Comparison of ENCODE assay signal across 1 cellular context in the genomic region with DNA sequence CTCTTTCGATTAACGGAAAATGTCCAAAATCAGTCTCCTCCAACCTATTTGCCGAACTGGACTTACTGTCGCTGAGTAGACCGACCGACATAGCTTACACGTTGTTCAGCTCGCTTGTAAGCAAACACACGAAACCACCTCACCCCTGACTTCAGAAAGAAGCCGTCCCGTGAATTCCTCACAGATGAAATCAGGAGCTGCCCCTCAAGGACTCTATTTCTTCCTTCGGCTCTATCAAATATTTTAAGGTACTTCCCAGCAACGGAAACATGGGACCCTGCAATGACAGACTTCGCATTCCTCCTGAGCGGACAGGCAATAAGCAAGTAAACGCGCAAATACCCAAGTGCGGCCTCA.
A peak's percentile ranks its signal among the peaks of the same experiment; 100 is the strongest.
TF ChIP-seq lines count a peak whose summit lies in the region.

No MANE protein-coding gene starts in this region.

TF ChIP-seq in HepG2, 621 proteins besides CTCF, POLR2A, EP300 and RAD21 (continued from another document):
- TF ChIP-seq ZNF382 (CRISPR knock-in tag; IDR thresholded peaks at IDR 0.05; ENCODE audit: borderline replicate concordance) (no peak), HDAC1 (CRISPR knock-in tag; IDR thresholded peaks at IDR 0.05) (no peak), MIXL1 (CRISPR knock-in tag; IDR thresholded peaks at IDR 0.05) (no peak), NFIB (CRISPR knock-in tag; IDR thresholded peaks at IDR 0.05; ENCODE audit: borderline replicate concordance) (no peak), ZNF256 (CRISPR knock-in tag; conservative IDR thresholded peaks at IDR 0.05) (no peak), ZNF337 (CRISPR knock-in tag; IDR thresholded peaks at IDR 0.05; ENCODE audit: borderline replicate concordance, low read depth) (no peak), ETV6 (CRISPR knock-in tag; conservative IDR thresholded peaks at IDR 0.05) (no peak), IRX3 (CRISPR knock-in tag; IDR thresholded peaks at IDR 0.05; ENCODE audit: borderline replicate concordance, low read depth) (no peak), REL (CRISPR knock-in tag; conservative IDR thresholded peaks at IDR 0.05) (peak; percentile 20; the same call in 1 of the 2 replicates), FOSL2 (CRISPR knock-in tag; IDR thresholded peaks at IDR 0.05) (0 out of 2 replicates have a peak, but pooled peaks have one; percentile 9), ZNF460 (CRISPR knock-in tag; IDR thresholded peaks at IDR 0.05; ENCODE audit: borderline replicate concordance) (no peak), ZNF225 (CRISPR knock-in tag; IDR thresholded peaks at IDR 0.05) (no peak), SCMH1 (CRISPR knock-in tag; IDR thresholded peaks at IDR 0.05; ENCODE audit: borderline replicate concordance) (no peak), GFI1 (CRISPR knock-in tag; IDR thresholded peaks at IDR 0.05; ENCODE audit: borderline replicate concordance) (0 out of 2 replicates have a peak, but pooled peaks have one; percentile 5), HMG20A (CRISPR knock-in tag; IDR thresholded peaks at IDR 0.05; ENCODE audit: borderline replicate concordance) (no peak), SIX4 (CRISPR knock-in tag; IDR thresholded peaks at IDR 0.05) (no peak), MXI1 (IDR thresholded peaks at IDR 0.05; ENCODE audit: borderline replicate concordance, low read depth, low read length) (peak; percentile 67; the same call in 1 of the 3 replicates), SAP130 (CRISPR knock-in tag; IDR thresholded peaks at IDR 0.05; ENCODE audit: low read depth) (0 out of 2 replicates have a peak, but pooled peaks have one; percentile 1), NR3C1 (CRISPR knock-in tag; IDR thresholded peaks at IDR 0.05) (no peak), ZNF230 (CRISPR knock-in tag; IDR thresholded peaks at IDR 0.05) (no peak), SIN3B (IDR thresholded peaks at IDR 0.05; ENCODE audit: low read length) (no peak), STAT5B (CRISPR knock-in tag; IDR thresholded peaks at IDR 0.05) (no peak), MIER3 (CRISPR knock-in tag; IDR thresholded peaks at IDR 0.05; ENCODE audit: borderline replicate concordance) (0 out of 2 replicates have a peak, but pooled peaks have one; percentile 11), TSC22D2 (CRISPR knock-in tag; IDR thresholded peaks at IDR 0.05; ENCODE audit: borderline replicate concordance) (no peak; the same call in 1 of the 2 replicates), ZNF550 (CRISPR knock-in tag; IDR thresholded peaks at IDR 0.05; ENCODE audit: borderline replicate concordance) (no peak; the same call in 1 of the 2 replicates)
- TF ChIP-seq, protein P1, sequence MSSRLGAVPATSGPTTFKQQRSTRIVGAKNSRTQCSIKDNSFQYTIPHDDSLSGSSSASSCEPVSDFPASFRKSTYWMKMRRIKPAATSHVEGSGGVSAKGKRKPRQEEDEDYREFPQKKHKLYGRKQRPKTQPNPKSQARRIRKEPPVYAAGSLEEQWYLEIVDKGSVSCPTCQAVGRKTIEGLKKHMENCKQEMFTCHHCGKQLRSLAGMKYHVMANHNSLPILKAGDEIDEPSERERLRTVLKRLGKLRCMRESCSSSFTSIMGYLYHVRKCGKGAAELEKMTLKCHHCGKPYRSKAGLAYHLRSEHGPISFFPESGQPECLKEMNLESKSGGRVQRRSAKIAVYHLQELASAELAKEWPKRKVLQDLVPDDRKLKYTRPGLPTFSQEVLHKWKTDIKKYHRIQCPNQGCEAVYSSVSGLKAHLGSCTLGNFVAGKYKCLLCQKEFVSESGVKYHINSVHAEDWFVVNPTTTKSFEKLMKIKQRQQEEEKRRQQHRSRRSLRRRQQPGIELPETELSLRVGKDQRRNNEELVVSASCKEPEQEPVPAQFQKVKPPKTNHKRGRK (CRISPR knock-in tag; IDR thresholded peaks at IDR 0.05) = no peak
- TF ChIP-seq, protein P2, sequence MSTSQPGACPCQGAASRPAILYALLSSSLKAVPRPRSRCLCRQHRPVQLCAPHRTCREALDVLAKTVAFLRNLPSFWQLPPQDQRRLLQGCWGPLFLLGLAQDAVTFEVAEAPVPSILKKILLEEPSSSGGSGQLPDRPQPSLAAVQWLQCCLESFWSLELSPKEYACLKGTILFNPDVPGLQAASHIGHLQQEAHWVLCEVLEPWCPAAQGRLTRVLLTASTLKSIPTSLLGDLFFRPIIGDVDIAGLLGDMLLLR (CRISPR knock-in tag; IDR thresholded peaks at IDR 0.05) = no peak
- TF ChIP-seq, protein P3, sequence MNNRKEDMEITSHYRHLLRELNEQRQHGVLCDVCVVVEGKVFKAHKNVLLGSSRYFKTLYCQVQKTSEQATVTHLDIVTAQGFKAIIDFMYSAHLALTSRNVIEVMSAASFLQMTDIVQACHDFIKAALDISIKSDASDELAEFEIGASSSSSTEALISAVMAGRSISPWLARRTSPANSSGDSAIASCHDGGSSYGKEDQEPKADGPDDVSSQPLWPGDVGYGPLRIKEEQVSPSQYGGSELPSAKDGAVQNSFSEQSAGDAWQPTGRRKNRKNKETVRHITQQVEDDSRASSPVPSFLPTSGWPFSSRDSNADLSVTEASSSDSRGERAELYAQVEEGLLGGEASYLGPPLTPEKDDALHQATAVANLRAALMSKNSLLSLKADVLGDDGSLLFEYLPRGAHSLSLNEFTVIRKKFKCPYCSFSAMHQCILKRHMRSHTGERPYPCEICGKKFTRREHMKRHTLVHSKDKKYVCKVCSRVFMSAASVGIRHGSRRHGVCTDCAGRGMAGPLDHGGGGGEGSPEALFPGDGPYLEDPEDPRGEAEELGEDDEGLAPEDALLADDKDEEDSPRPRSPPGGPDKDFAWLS (CRISPR knock-in tag; IDR thresholded peaks at IDR 0.05; ENCODE audit: borderline replicate concordance) = no peak
- TF ChIP-seq, protein P4, sequence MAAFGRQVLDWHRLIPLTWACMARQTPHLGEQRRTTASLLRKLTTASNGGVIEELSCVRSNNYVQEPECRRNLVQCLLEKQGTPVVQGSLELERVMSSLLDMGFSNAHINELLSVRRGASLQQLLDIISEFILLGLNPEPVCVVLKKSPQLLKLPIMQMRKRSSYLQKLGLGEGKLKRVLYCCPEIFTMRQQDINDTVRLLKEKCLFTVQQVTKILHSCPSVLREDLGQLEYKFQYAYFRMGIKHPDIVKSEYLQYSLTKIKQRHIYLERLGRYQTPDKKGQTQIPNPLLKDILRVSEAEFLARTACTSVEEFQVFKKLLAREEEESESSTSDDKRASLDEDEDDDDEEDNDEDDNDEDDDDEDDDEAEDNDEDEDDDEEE (CRISPR knock-in tag; IDR thresholded peaks at IDR 0.05) = no peak
